ENCODE assay signal across 8 cellular contexts in genomic region chr10:94279835-94280709, GRCh38.
DNase-seq lines count a peak whose midpoint lies in the region; ATAC-seq, FAIRE-seq and TF ChIP-seq lines count a peak whose summit lies in the region.

No MANE protein-coding gene starts in this region.

- H3K4me3 ChIP-seq in NB4 (ENCODE audit: low read depth, low read length), result no peak overlapping the region
- H3K4me3 ChIP-seq in cardiac fibroblast (replicated peaks in 1 of 2; ENCODE audit: low read depth in 2 of 2, low read length in 2 of 2), result no peak overlapping the region

- no peak overlapping the region for H3K27ac Mint-ChIP-seq in WTC11

- H3K4me3 Mint-ChIP-seq in WTC11, result no peak overlapping the region

- POLR2A ChIA-PET in WTC11 (lab: Charles Lee), result no interaction called here

- peak; percentile 53 for DNase-seq in H4 (ENCODE audit: low spot score)
- DNase-seq in NB4 (ENCODE audit: low read depth), result peak; percentile 64
- peak; percentile 77 for DNase-seq in WTC11 (ENCODE audit: low spot score)
- peak; percentile 72 to 74 for DNase-seq in cardiac fibroblast (ENCODE audit: low read depth in 2 of 2)
- peak; percentile 68 for DNase-seq in left lobe of liver (ENCODE audit: low spot score)
- peak; percentile 22 for DNase-seq in stimulated activated CD8-positive, alpha-beta memory T cell treated with anti-CD3 and anti-CD28 coated beads, Interleukin-15, amount 100 ng/mL, for 1 hour (ENCODE audit: low read depth)
- DNase-seq in NCI-H446 treated with DMSO at 0.1 percent for 48 hours (lab: John Stamatoyannopoulos, UW), result no peak

- peak; percentile 85 for FAIRE-seq in G401.6 (lab: Jason Lieb, UNC)

- no peak for TF ChIP-seq POLR2A in NB4 (IDR thresholded peaks at IDR 0.05; ENCODE audit: extremely low read depth, insufficient read length)

- H3K4me1 Mint-ChIP-seq in WTC11, result peaks cover 3% of the 10 kb centered on the region

- no peaks in the 10 kb centered on the region for H3K27me3 Mint-ChIP-seq in WTC11 (ENCODE audit: low read depth)

- CTCF ChIA-PET in WTC11 (lab: Charles Lee), result interaction anchor here (1.3 kb wide), 1 partner anchor 14 kb away, joined by 4 read pairs; no protein-coding TSS in a partner anchor

- TF ChIP-seq CTCF in NB4 (IDR thresholded peaks at IDR 0.05; ENCODE audit: low read depth, low read length) (peak; percentile 98), WTC11 (IDR thresholded peaks at IDR 0.05) (peak; percentile 88), cardiac fibroblast (IDR thresholded peaks at IDR 0.05; ENCODE audit: low read depth, low read length) (peak; percentile 94)

- no peaks in the 10 kb centered on the region for H3K36me3 Mint-ChIP-seq in WTC11

- H3K9me3 Mint-ChIP-seq in WTC11, result no peaks in the 10 kb centered on the region

- peak; percentile 99 for ATAC-seq in WTC11
- peak; percentile 99 for ATAC-seq in left lobe of liver

TF ChIP-seq in WTC11, 78 proteins besides CTCF, POLR2A, EP300 and RAD21:
- TF ChIP-seq CREB1 (CRISPR knock-in tag; IDR thresholded peaks at IDR 0.05) (no peak), FOXJ3 (CRISPR knock-in tag; IDR thresholded peaks at IDR 0.05; ENCODE audit: borderline replicate concordance) (no peak), ZNF423 (CRISPR knock-in tag; IDR thresholded peaks at IDR 0.05) (no peak), ZNF512 (CRISPR knock-in tag; IDR thresholded peaks at IDR 0.05; ENCODE audit: borderline replicate concordance) (no peak), IRF2 (CRISPR knock-in tag; IDR thresholded peaks at IDR 0.05; ENCODE audit: borderline replicate concordance, low read depth) (no peak), HMGXB4 (CRISPR knock-in tag; IDR thresholded peaks at IDR 0.05) (0 out of 2 replicates have a peak, but pooled peaks have one; percentile 37), CBFB (CRISPR knock-in tag; IDR thresholded peaks at IDR 0.05; ENCODE audit: low read depth) (no peak)
TF ChIP-seq in WTC11: peak in this region for 1.
